In genomic region chr6:129708496-129709216, GRCh38 we compare ENCODE assay signal across 2 cellular contexts.
A peak's percentile ranks its signal among the peaks of the same experiment; 100 is the strongest.
TF ChIP-seq lines count a peak whose summit lies in the region.

No MANE protein-coding gene starts in this region.

TF ChIP-seq in HepG2, 621 proteins besides CTCF, POLR2A, EP300 and RAD21 (continues in another document):
- 0 out of 2 replicates have a peak, but pooled peaks have one; percentile 3 for TF ChIP-seq ZNF263 (CRISPR knock-in tag; IDR thresholded peaks at IDR 0.05)
- TF ChIP-seq SMYD3 (CRISPR knock-in tag; IDR thresholded peaks at IDR 0.05), result 0 out of 2 replicates have a peak, but pooled peaks have one; percentile 19
- 0 out of 2 replicates have a peak, but pooled peaks have one; percentile 34 for TF ChIP-seq ZNF136 (CRISPR knock-in tag; IDR thresholded peaks at IDR 0.05; ENCODE audit: low read depth)
- TF ChIP-seq KLF11 (CRISPR knock-in tag; IDR thresholded peaks at IDR 0.05), result 0 out of 2 replicates have a peak, but pooled peaks have one; percentile 19
- 0 out of 2 replicates have a peak, but pooled peaks have one; percentile 57 for TF ChIP-seq SMAD9 (CRISPR knock-in tag; IDR thresholded peaks at IDR 0.05)
- no peak for TF ChIP-seq ZIK1 (CRISPR knock-in tag; IDR thresholded peaks at IDR 0.05; ENCODE audit: borderline replicate concordance, low read depth)
- no peak for TF ChIP-seq FOXP1 (IDR thresholded peaks at IDR 0.05)
- no peak for TF ChIP-seq FOXP1 (CRISPR knock-in tag; IDR thresholded peaks at IDR 0.05)
- no peak for TF ChIP-seq ZNF121 (CRISPR knock-in tag; IDR thresholded peaks at IDR 0.05)
- no peak for TF ChIP-seq ZSCAN9 (CRISPR knock-in tag; IDR thresholded peaks at IDR 0.05; ENCODE audit: borderline replicate concordance)
- TF ChIP-seq TFDP2 (CRISPR knock-in tag; IDR thresholded peaks at IDR 0.05), result peak; percentile 11; the same call in 1 of the 2 replicates
- TF ChIP-seq STAT6 (CRISPR knock-in tag; IDR thresholded peaks at IDR 0.05; ENCODE audit: borderline replicate concordance), result no peak
- TF ChIP-seq TFAP4 (IDR thresholded peaks at IDR 0.05; ENCODE audit: borderline replicate concordance, low read depth), result peak; percentile 27; the same call in 1 of the 2 replicates
- TF ChIP-seq ZNF597 (CRISPR knock-in tag; IDR thresholded peaks at IDR 0.05), result no peak
- no peak for TF ChIP-seq FOSL1 (CRISPR knock-in tag; IDR thresholded peaks at IDR 0.05; ENCODE audit: borderline replicate concordance)
- 0 out of 2 replicates have a peak, but pooled peaks have one; percentile 2 for TF ChIP-seq POLR2G (IDR thresholded peaks at IDR 0.05; ENCODE audit: low read depth, low read length)
- no peak for TF ChIP-seq ZSCAN12 (CRISPR knock-in tag; IDR thresholded peaks at IDR 0.05)
- no peak for TF ChIP-seq CSRNP1 (CRISPR knock-in tag; IDR thresholded peaks at IDR 0.05)
- TF ChIP-seq ZFP1 (CRISPR knock-in tag; IDR thresholded peaks at IDR 0.05), result no peak
- TF ChIP-seq ATF6 (CRISPR knock-in tag; conservative IDR thresholded peaks at IDR 0.05), result 0 out of 2 replicates have a peak, but pooled peaks have one; percentile 18

TF ChIP-seq in GM12878, 131 proteins besides CTCF, POLR2A, EP300 and RAD21:
- 0 out of 2 replicates have a peak, but pooled peaks have one; percentile 7 for TF ChIP-seq ZNF687 (IDR thresholded peaks at IDR 0.05)
- no peak for TF ChIP-seq NBN (IDR thresholded peaks at IDR 0.05)
- TF ChIP-seq MLLT1 (IDR thresholded peaks at IDR 0.05), result peak; percentile 87
- TF ChIP-seq PKNOX1 (IDR thresholded peaks at IDR 0.05), result peak; percentile 78
